ENCODE assay signal across 8 cellular contexts in genomic region chr9:79611091-79611614, GRCh38. TPM values are rescaled to one million over a fixed set of nuclear protein-coding genes. Genes with fewer than 3 reads are reported as not detected.
DNase-seq lines count a peak whose midpoint lies in the region; ATAC-seq and TF ChIP-seq lines count a peak whose summit lies in the region.

No MANE protein-coding gene starts in this region.

- 73 to 93% (median 86%) methylated on average over 1 of the region's 1 CpG for whole genome bisulfite sequencing in heart left ventricle, 4 donors

- POLR2A ChIA-PET in CD8-positive, alpha-beta T cell (lab: Charles Lee) = interaction anchor here (1.0 kb wide), 1 partner anchor 39 kb away, joined by 3 read pairs; the partner anchor contains the start of gene TLE4
- POLR2A ChIA-PET in activated CD4-positive, alpha-beta memory T cell treated with anti-CD3 and anti-CD28 coated beads, Interleukin-2, amount 10 ng/mL, durations not matched to agents 7 days and 5 days (lab: Charles Lee) = no interaction called here

- H3K36me3 ChIP-seq in heart left ventricle (no peaks in the 10 kb centered on the region), vagina (no peaks in the 10 kb centered on the region)
- H3K36me3 ChIP-seq in CD8-positive, alpha-beta T cell (ENCODE audit: insufficient read depth, low read length) = no peaks in the 10 kb centered on the region

- TF ChIP-seq CTCF in heart left ventricle (IDR thresholded peaks at IDR 0.05) (no peak), vagina (IDR thresholded peaks at IDR 0.05) (no peak)
- TF ChIP-seq CTCF in CD8-positive, alpha-beta T cell (IDR thresholded peaks at IDR 0.05) = no peak

- H3K4me3 ChIP-seq in heart left ventricle (no peak overlapping the region), vagina (no peak overlapping the region)
- no peak overlapping the region for H3K4me3 ChIP-seq in CD8-positive, alpha-beta T cell (ENCODE audit: low read depth, low read length)

- no peaks in the 10 kb centered on the region for H3K27me3 ChIP-seq in heart left ventricle
- H3K27me3 ChIP-seq in vagina = no peaks in the 10 kb centered on the region
- H3K27me3 ChIP-seq in CD8-positive, alpha-beta T cell (ENCODE audit: insufficient read depth, low read length) = no peaks in the 10 kb centered on the region

- H3K4me1 Mint-ChIP-seq in CD8-positive, alpha-beta T cell (ENCODE audit: low read depth) = peaks cover 76% of the 10 kb centered on the region
- H3K4me1 Mint-ChIP-seq in activated CD4-positive, alpha-beta memory T cell treated with anti-CD3 and anti-CD28 coated beads, Interleukin-2, amount 10 ng/mL, durations not matched to agents 7 days and 5 days = peaks cover 6% of the 10 kb centered on the region

- ATAC-seq in GM18517 (IDR thresholded peaks at IDR 0.05; ENCODE audit: unreplicated experiment) = peak; percentile 87
- peak; percentile 75 for ATAC-seq in HG02763 (IDR thresholded peaks at IDR 0.05; ENCODE audit: unreplicated experiment)
- ATAC-seq in heart left ventricle = peak in 3 of 4 donors; percentile 43 to 71 (median 49)
- ATAC-seq in CD8-positive, alpha-beta T cell = no peak

- H3K9me3 ChIP-seq in heart left ventricle (peaks cover 0 to 15% (median 0%) of the 10 kb centered on the region in 12 donors), vagina (no peaks in the 10 kb centered on the region)
- H3K9me3 ChIP-seq in CD8-positive, alpha-beta T cell (ENCODE audit: low read length) = no peaks in the 10 kb centered on the region

- H3K27ac Mint-ChIP-seq in CD8-positive, alpha-beta T cell = no peak overlapping the region
- H3K27ac Mint-ChIP-seq in activated CD4-positive, alpha-beta memory T cell treated with anti-CD3 and anti-CD28 coated beads, Interleukin-2, amount 10 ng/mL, durations not matched to agents 7 days and 5 days = no peak overlapping the region

- H3K4me3 Mint-ChIP-seq in CD8-positive, alpha-beta T cell = no peak overlapping the region
- H3K4me3 Mint-ChIP-seq in activated CD4-positive, alpha-beta memory T cell treated with anti-CD3 and anti-CD28 coated beads, Interleukin-2, amount 10 ng/mL, durations not matched to agents 7 days and 5 days = no peak overlapping the region

- DNase-seq in OCI-M1 (lab: John Stamatoyannopoulos, UW) (peak; percentile 93), heart left ventricle (no peak), vagina (ENCODE audit: extremely low spot score in 2 of 2) (no peak), T-helper 9 cell (no peak)
- no peak for DNase-seq in CD8-positive, alpha-beta T cell
- no peak for DNase-seq in activated CD4-positive, alpha-beta memory T cell treated with anti-CD3 and anti-CD28 coated beads, Interleukin-2, amount 10 ng/mL, durations not matched to agents 7 days and 5 days

- no peaks in the 10 kb centered on the region for H3K9me3 Mint-ChIP-seq in CD8-positive, alpha-beta T cell
- peaks cover 10% of the 10 kb centered on the region for H3K9me3 Mint-ChIP-seq in activated CD4-positive, alpha-beta memory T cell treated with anti-CD3 and anti-CD28 coated beads, Interleukin-2, amount 10 ng/mL, durations not matched to agents 7 days and 5 days

- intact Hi-C loops in heart left ventricle (cut with DNase I) (no loop called here), vagina (cut with DNase I) (no loop called here)
- intact Hi-C loops in CD8-positive, alpha-beta T cell (cut with DNase I, micrococcal nuclease) = no loop called here

- H3K27me3 Mint-ChIP-seq in CD8-positive, alpha-beta T cell (ENCODE audit: low read depth) = no peaks in the 10 kb centered on the region
- H3K27me3 Mint-ChIP-seq in activated CD4-positive, alpha-beta memory T cell treated with anti-CD3 and anti-CD28 coated beads, Interleukin-2, amount 10 ng/mL, durations not matched to agents 7 days and 5 days = no peaks in the 10 kb centered on the region

- H3K4me1 ChIP-seq in heart left ventricle (peaks cover 0 to 48% (median 16%) of the 10 kb centered on the region in 12 donors), vagina (peaks cover 30% of the 10 kb centered on the region)
- peaks cover 6% of the 10 kb centered on the region for H3K4me1 ChIP-seq in CD8-positive, alpha-beta T cell (ENCODE audit: insufficient read depth, low read length)

- CTCF ChIA-PET in CD8-positive, alpha-beta T cell (lab: Charles Lee) = interaction anchor here (1.8 kb wide), 1 partner anchor 7 kb away, joined by 4 read pairs; no protein-coding TSS in a partner anchor
- CTCF ChIA-PET in activated CD4-positive, alpha-beta memory T cell treated with anti-CD3 and anti-CD28 coated beads, Interleukin-2, amount 10 ng/mL, durations not matched to agents 7 days and 5 days (lab: Charles Lee) = no interaction called here

- peaks cover 30% of the 10 kb centered on the region for H3K36me3 Mint-ChIP-seq in CD8-positive, alpha-beta T cell
- H3K36me3 Mint-ChIP-seq in activated CD4-positive, alpha-beta memory T cell treated with anti-CD3 and anti-CD28 coated beads, Interleukin-2, amount 10 ng/mL, durations not matched to agents 7 days and 5 days (ENCODE audit: low read depth) = peaks cover 33% of the 10 kb centered on the region

- H3K27ac ChIP-seq in heart left ventricle (peak overlapping the region in 1 of 12 donors; percentile 69), vagina (no peak overlapping the region)
- H3K27ac ChIP-seq in CD8-positive, alpha-beta T cell (ENCODE audit: low read depth, low read length) = no peak overlapping the region

- no peak for TF ChIP-seq POLR2A in heart left ventricle (IDR thresholded peaks at IDR 0.05)
- no peak for TF ChIP-seq POLR2A in vagina (IDR thresholded peaks at IDR 0.05)

RNA-seq across cellular contexts. Expression of gene TLE4, which starts 39.4 kb away (rescaled TPM):
- total RNA-seq in heart left ventricle = 10 to 100 TPM in 8 of 9 donors, 1 to 10 TPM in 1; 8.4 to 23.9 (median 16.7) TPM
- polyA plus RNA-seq in heart left ventricle = 1 to 10 TPM; 3.7 to 7.7 TPM
- 49.8 TPM for total RNA-seq in vagina
- total RNA-seq in CD8-positive, alpha-beta T cell = 100 to 1,000 TPM; 123 to 124 TPM
- total RNA-seq in activated CD4-positive, alpha-beta memory T cell treated with anti-CD3 and anti-CD28 coated beads, Interleukin-2, amount 10 ng/mL, durations not matched to agents 7 days and 5 days = 10 to 100 TPM; 33.3 to 38.3 TPM
